ENCODE assay signal across 7 cellular contexts in the genomic region with DNA sequence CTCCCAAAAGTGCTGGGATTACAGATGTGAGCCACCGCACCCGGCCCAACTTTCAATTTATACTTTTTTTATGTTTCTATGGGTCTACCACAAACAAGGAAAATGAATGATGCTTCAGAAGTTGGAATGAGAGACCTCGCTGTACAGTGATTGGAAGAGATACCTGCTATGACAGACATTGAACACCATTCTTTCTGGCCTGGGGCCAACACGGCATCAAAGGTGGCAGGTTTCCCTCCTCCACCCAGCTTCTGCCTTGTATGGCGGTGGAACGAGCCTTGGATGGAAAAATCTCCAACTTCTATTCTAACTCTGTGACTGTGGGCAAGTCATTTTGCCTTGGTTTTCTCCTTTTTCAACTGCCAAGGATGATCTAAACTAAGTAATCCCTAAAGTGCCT.
"Had no signal": no experiment of that assay in that cellular context is flagged by ENCODE, and none has a peak within 500 bp of the region (broad histone marks: within the 10 kb centered on the region; RNA-seq: fewer than 3 reads in every experiment).

No MANE protein-coding gene starts in this region.

- H3K4me2 ChIP-seq: GM23338 had no signal

- H3K4me3 ChIP-seq: GM23338 had no signal

- DNase-seq: H9, HCEC 1CT, KG1 had no signal

- H2AFZ ChIP-seq: GM23338 had no signal

- FAIRE-seq: H1, H54, HTR-8/SVneo had no signal

- ATAC-seq: GM23338 had no signal
